ENCODE assay signal across 11 cellular contexts in the genomic region with DNA sequence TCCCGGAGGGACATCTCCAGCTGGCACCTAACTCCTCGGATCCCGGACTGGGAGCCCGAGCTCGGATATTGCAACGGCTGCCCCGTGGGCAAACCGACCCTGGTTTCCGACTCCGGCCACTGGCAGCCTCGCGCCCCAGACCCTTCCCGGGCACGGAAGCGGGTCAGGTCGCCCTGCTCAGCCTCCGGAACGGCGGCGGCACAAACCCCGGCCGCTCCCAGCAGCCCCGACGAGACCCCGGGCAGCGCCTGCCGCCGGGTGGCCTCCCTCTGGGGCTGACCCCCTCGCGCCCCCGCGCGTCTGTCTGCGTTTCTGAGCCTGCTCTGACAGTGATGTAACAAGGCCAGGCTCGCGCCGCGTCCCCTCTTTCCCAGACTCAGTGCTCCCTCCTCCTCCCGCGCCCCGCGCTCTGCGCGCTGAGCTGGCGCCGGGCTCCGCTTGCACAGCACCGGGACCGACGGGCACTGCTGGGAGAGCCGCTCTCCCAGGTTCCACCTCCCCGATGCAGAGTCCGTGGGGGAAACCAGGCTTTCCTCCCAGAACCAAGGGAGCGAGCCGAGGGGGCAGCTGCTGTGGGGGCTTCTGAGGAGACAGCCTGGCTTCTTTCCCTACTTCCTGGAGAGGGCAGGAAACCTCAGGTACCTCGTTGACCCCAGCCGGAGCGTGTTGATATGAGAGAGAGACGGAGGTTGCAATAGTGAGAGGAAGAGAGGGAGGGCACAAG. TPM values are rescaled to one million over a fixed set of nuclear protein-coding genes. Genes with fewer than 3 reads are reported as not detected.
A peak's percentile ranks its signal among the peaks of the same experiment; 100 is the strongest.
DNase-seq lines count a peak whose midpoint lies in the region; ATAC-seq and TF ChIP-seq lines count a peak whose summit lies in the region.
"Had no signal": no experiment of that assay in that cellular context is flagged by ENCODE, and none has a peak within 500 bp of the region (broad histone marks: within the 10 kb centered on the region; RNA-seq: fewer than 3 reads in every experiment).

A gene with protein sequence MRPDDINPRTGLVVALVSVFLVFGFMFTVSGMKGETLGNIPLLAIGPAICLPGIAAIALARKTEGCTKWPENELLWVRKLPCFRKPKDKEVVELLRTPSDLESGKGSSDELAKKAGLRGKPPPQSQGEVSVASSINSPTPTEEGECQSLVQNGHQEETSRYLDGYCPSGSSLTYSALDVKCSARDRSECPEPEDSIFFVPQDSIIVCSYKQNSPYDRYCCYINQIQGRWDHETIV (plus strand): TSS at position 373 of the 724 bp plus-strand sequence. CDS start 644 bp downstream, outside the sequence.

- no peaks in the 10 kb centered on the region for H3K79me2 ChIP-seq in OCI-LY7 (ENCODE audit: insufficient read depth, low read depth, low read length)

- no peaks in the 10 kb centered on the region for H3K36me3 Mint-ChIP-seq in progenitor cell of endocrine pancreas (ENCODE audit: insufficient read depth)
- no peaks in the 10 kb centered on the region for H3K36me3 Mint-ChIP-seq in CD4-positive, alpha-beta memory T cell
- no peaks in the 10 kb centered on the region for H3K36me3 Mint-ChIP-seq in activated naive CD4-positive, alpha-beta T cell treated with anti-CD3 and anti-CD28 coated beads, Interleukin-2, amount 10 ng/mL, durations not matched to agents 7 days and 5 days

- H3K4me2 ChIP-seq in OCI-LY7 (ENCODE audit: low read length): no peak within 1 kb of the TSS

- H3K27ac ChIP-seq in HEK293 (ENCODE audit: extremely low read depth, low read depth, low read length) (no peak within 1 kb of the TSS), OCI-LY7 (ENCODE audit: low read depth, low read length, poor library complexity, severe bottlenecking) (no peak within 1 kb of the TSS)
- H3K27ac ChIP-seq in CD4-positive, alpha-beta memory T cell (ENCODE audit: low read depth, low read length): no peak within 1 kb of the TSS
- H3K27ac ChIP-seq: VCaP had no signal

- ATAC-seq in GM19035 (IDR thresholded peaks at IDR 0.05; ENCODE audit: unreplicated experiment): no peak

- CTCF ChIA-PET in HEK293 (lab: Yijun Ruan, JAX) (no interaction called here), OCI-LY7 (lab: Charles Lee; ENCODE audit: unreplicated experiment) (no interaction called here)
- CTCF ChIA-PET in CD4-positive, alpha-beta memory T cell (lab: Charles Lee; ENCODE audit: partially characterized antibody): no interaction called here
- CTCF ChIA-PET in activated naive CD4-positive, alpha-beta T cell treated with anti-CD3 and anti-CD28 coated beads, Interleukin-2, amount 10 ng/mL, durations not matched to agents 7 days and 5 days (lab: Charles Lee): no interaction called here

- POLR2A ChIA-PET in HEK293 (lab: Yijun Ruan, JAX): no interaction called here
- POLR2A ChIA-PET in OCI-LY7 (lab: Charles Lee): no interaction called here
- POLR2A ChIA-PET in CD4-positive, alpha-beta memory T cell (lab: Charles Lee; ENCODE audit: partially characterized antibody): no interaction called here

- intact Hi-C loops in OCI-LY7 (cut with micrococcal nuclease; ENCODE audit: unreplicated experiment): no loop called here
- intact Hi-C loops in CD4-positive, alpha-beta memory T cell (cut with micrococcal nuclease): no loop called here

- H3K9me3 ChIP-seq in HEK293 (ENCODE audit: control insufficient read depth, insufficient read depth, low read depth, low read length) (no peaks in the 10 kb centered on the region), OCI-LY7 (ENCODE audit: low read length) (no peaks in the 10 kb centered on the region)
- no peaks in the 10 kb centered on the region for H3K9me3 ChIP-seq in CD4-positive, alpha-beta memory T cell (ENCODE audit: control insufficient read depth in 1 of 2, low read length in 2 of 2)

- H3K4me1 Mint-ChIP-seq in progenitor cell of endocrine pancreas (ENCODE audit: low read depth): peaks cover 3% of the 10 kb centered on the region
- H3K4me1 Mint-ChIP-seq in CD4-positive, alpha-beta memory T cell: peaks cover 0 to 2% (median 0%) of the 10 kb centered on the region in 4 donors
- no peaks in the 10 kb centered on the region for H3K4me1 Mint-ChIP-seq in activated naive CD4-positive, alpha-beta T cell treated with anti-CD3 and anti-CD28 coated beads, Interleukin-2, amount 10 ng/mL, durations not matched to agents 7 days and 5 days

- H3K36me3 ChIP-seq in HEK293 (ENCODE audit: control insufficient read depth in 2 of 2, insufficient read depth in 1 of 2, low read length in 2 of 2) (no peaks in the 10 kb centered on the region), OCI-LY7 (ENCODE audit: insufficient read depth, low read length) (no peaks in the 10 kb centered on the region)
- H3K36me3 ChIP-seq in CD4-positive, alpha-beta memory T cell (ENCODE audit: insufficient read depth, low read length): no peaks in the 10 kb centered on the region

- DNase-seq in NCI-H748 treated with DMSO at 0.1 percent for 48 hours (lab: John Stamatoyannopoulos, UW) (peak; percentile 15), foreskin melanocyte (peak; percentile 42), progenitor cell of endocrine pancreas (ENCODE audit: low spot score, unreplicated experiment) (peak; percentile 51), OCI-LY7 (ENCODE audit: low spot score) (no peak)
- DNase-seq in CD4-positive, alpha-beta memory T cell: no peak
- DNase-seq in activated naive CD4-positive, alpha-beta T cell treated with anti-CD3 and anti-CD28 coated beads, Interleukin-2, amount 10 ng/mL, durations not matched to agents 7 days and 5 days: no peak
- DNase-seq: EL had no signal

- H3K4me3 ChIP-seq in HEK293 (ENCODE audit: low read depth, low read length) (peak within 1 kb of the TSS; percentile 45), OCI-LY7 (ENCODE audit: low read depth, low read length, poor library complexity, severe bottlenecking) (no peak within 1 kb of the TSS)
- H3K4me3 ChIP-seq in CD4-positive, alpha-beta memory T cell (ENCODE audit: low read length in 2 of 2): no peak within 1 kb of the TSS

- H2AFZ ChIP-seq in OCI-LY7 (ENCODE audit: low read length): no peak within 1 kb of the TSS

- no peaks in the 10 kb centered on the region for H3K4me1 ChIP-seq in HEK293 (ENCODE audit: control insufficient read depth, insufficient read depth, low read length)
- no peaks in the 10 kb centered on the region for H3K4me1 ChIP-seq in OCI-LY7 (ENCODE audit: insufficient read depth, low read length, poor library complexity, severe bottlenecking)
- H3K4me1 ChIP-seq in CD4-positive, alpha-beta memory T cell (ENCODE audit: insufficient read depth, low read length): no peaks in the 10 kb centered on the region

- no TSS peak for BruUV-seq in OCI-LY7 (replicated peaks; lab: Mats Ljungman, UMichigan)

- H3K9me2 ChIP-seq in OCI-LY7 (ENCODE audit: insufficient read depth, low read length): no peaks in the 10 kb centered on the region

- peak within 1 kb of the TSS; percentile 59 for H3K4me3 Mint-ChIP-seq in progenitor cell of endocrine pancreas (ENCODE audit: low read depth)
- H3K4me3 Mint-ChIP-seq in CD4-positive, alpha-beta memory T cell: no peak within 1 kb of the TSS
- no peak within 1 kb of the TSS for H3K4me3 Mint-ChIP-seq in activated naive CD4-positive, alpha-beta T cell treated with anti-CD3 and anti-CD28 coated beads, Interleukin-2, amount 10 ng/mL, durations not matched to agents 7 days and 5 days

- no peaks in the 10 kb centered on the region for H4K20me1 ChIP-seq in OCI-LY7 (ENCODE audit: insufficient read depth, low read length)

- no peaks in the 10 kb centered on the region for H3K27me3 ChIP-seq in CD4-positive, alpha-beta memory T cell (ENCODE audit: insufficient read depth, low read length)

- TF ChIP-seq CTCF in HEK293 (tag by site-specific recombination; IDR thresholded peaks at IDR 0.05): no peak
- peak; percentile 16 for TF ChIP-seq CTCF in progenitor cell of endocrine pancreas (IDR thresholded peaks at IDR 0.05; ENCODE audit: unreplicated experiment)
- TF ChIP-seq CTCF in OCI-LY7 (conservative IDR thresholded peaks at IDR 0.05; ENCODE audit: low read length): no peak

- H3K27me3 Mint-ChIP-seq in progenitor cell of endocrine pancreas: peaks cover 92% of the 10 kb centered on the region
- peaks cover 34 to 35% of the 10 kb centered on the region in 2 donors for H3K27me3 Mint-ChIP-seq in CD4-positive, alpha-beta memory T cell
- peaks cover 49% of the 10 kb centered on the region for H3K27me3 Mint-ChIP-seq in activated naive CD4-positive, alpha-beta T cell treated with anti-CD3 and anti-CD28 coated beads, Interleukin-2, amount 10 ng/mL, durations not matched to agents 7 days and 5 days

- no peaks in the 10 kb centered on the region for H3K9me3 Mint-ChIP-seq in progenitor cell of endocrine pancreas (ENCODE audit: low read depth)
- peaks cover 0 to 8% (median under 1%) of the 10 kb centered on the region in 8 donors for H3K9me3 Mint-ChIP-seq in CD4-positive, alpha-beta memory T cell
- no peaks in the 10 kb centered on the region for H3K9me3 Mint-ChIP-seq in activated naive CD4-positive, alpha-beta T cell treated with anti-CD3 and anti-CD28 coated beads, Interleukin-2, amount 10 ng/mL, durations not matched to agents 7 days and 5 days

- no peak within 1 kb of the TSS for H3K27ac Mint-ChIP-seq in progenitor cell of endocrine pancreas
- no peak within 1 kb of the TSS for H3K27ac Mint-ChIP-seq in CD4-positive, alpha-beta memory T cell
- no peak within 1 kb of the TSS for H3K27ac Mint-ChIP-seq in activated naive CD4-positive, alpha-beta T cell treated with anti-CD3 and anti-CD28 coated beads, Interleukin-2, amount 10 ng/mL, durations not matched to agents 7 days and 5 days

TF ChIP-seq in HEK293, 187 proteins besides CTCF, POLR2A, EP300 and RAD21:
- TF ChIP-seq TCF7L2 (IDR thresholded peaks at IDR 0.05; ENCODE audit: borderline replicate concordance, low read depth, low read length): no peak
- 0 out of 2 replicates have a peak, but pooled peaks have one; percentile 27 for TF ChIP-seq ZNF791 (tag by site-specific recombination; IDR thresholded peaks at IDR 0.05)
- TF ChIP-seq GLIS1 (tag by site-specific recombination; IDR thresholded peaks at IDR 0.05): 0 out of 2 replicates have a peak, but pooled peaks have one; percentile 12

RNA-seq across cellular contexts. Expression of the gene that starts here (rescaled TPM):
- total RNA-seq in progenitor cell of endocrine pancreas (not detected in 2 replicates), OCI-LY7 (2022) (not detected in 2 replicates)
- 0.10 TPM in 1 of 2 replicates, not detected in the other for total RNA-seq in OCI-LY7 (2014; rRNA removed; shearing (Covaris generic))
- not detected for total RNA-seq in CD4-positive, alpha-beta memory T cell
- polyA plus RNA-seq in CD4-positive, alpha-beta memory T cell: not detected
- polyA plus RNA-seq: adipose tissue had no signal

Comparison
In these comparisons a context has a peak if more than half of its experiments do, and no peak if none do; other contexts are left out.
1. Peak in DNase-seq in progenitor cell of endocrine pancreas; RNA of the gene not detected or under 1 TPM.
2. DNase-seq: peak in NCI-H748 treated with DMSO at 0.1 percent for 48 hours (single experiment) and foreskin melanocyte (single experiment); none in OCI-LY7 (single experiment), CD4-positive, alpha-beta memory T cell (0 of 5) and activated naive CD4-positive, alpha-beta T cell treated with anti-CD3 and anti-CD28 coated beads, Interleukin-2, amount 10 ng/mL, durations not matched to agents 7 days and 5 days (single experiment).